20 cellular contexts compared by ENCODE assay signal in genomic region chr11:115872418-115872817, GRCh38.
A peak's percentile ranks its signal among the peaks of the same experiment; 100 is the strongest.
DNase-seq lines count a peak whose midpoint lies in the region; ATAC-seq, FAIRE-seq and TF ChIP-seq lines count a peak whose summit lies in the region.
"Had no signal": no experiment of that assay in that cellular context is flagged by ENCODE, and none has a peak within 500 bp of the region (broad histone marks: within the 10 kb centered on the region; RNA-seq: fewer than 3 reads in every experiment).

No MANE protein-coding gene starts in this region.

- no peaks in the 10 kb centered on the region for H3K9me3 Mint-ChIP-seq in CD8-positive, alpha-beta T cell

- H3K9me3 ChIP-seq in left lung = no peaks in the 10 kb centered on the region
- no peaks in the 10 kb centered on the region for H3K9me3 ChIP-seq in CD8-positive, alpha-beta T cell (ENCODE audit: low read length)
- H3K9me3 ChIP-seq: Caco-2, right atrium auricular region had no signal

- peaks cover 0 to 16% of the 10 kb centered on the region in 2 donors for H3K4me1 ChIP-seq in left lung
- H3K4me1 ChIP-seq in CD8-positive, alpha-beta T cell (ENCODE audit: insufficient read depth, low read length) = no peaks in the 10 kb centered on the region
- H3K4me1 ChIP-seq: Caco-2, foreskin keratinocyte, right atrium auricular region had no signal

- H3K4me3 ChIP-seq in left lung = no peak overlapping the region
- H3K4me3 ChIP-seq in CD8-positive, alpha-beta T cell (ENCODE audit: low read depth, low read length) = no peak overlapping the region
- H3K4me3 ChIP-seq: lung, right atrium auricular region had no signal

- TF ChIP-seq POLR2A in GM12891 (IDR thresholded peaks at IDR 0.05; ENCODE audit: low read depth, low read length) = no peak

- DNase-seq in CD1c-positive myeloid dendritic cell (ENCODE audit: extremely low spot score) (peak; percentile 44), GM12891 (ENCODE audit: insufficient read length, low spot score) (no peak), NOMO-1 (lab: John Stamatoyannopoulos, UW; ENCODE audit: unreplicated experiment in 2 of 2) (peak; percentile 75 to 87), left lung (no peak), NCI-H1436 (lab: John Stamatoyannopoulos, UW) (no peak)
- no peak for DNase-seq in CD8-positive, alpha-beta T cell
- DNase-seq: activated CD4-positive, alpha-beta T cell treated with anti-CD3 and anti-CD28 coated beads, Interleukin-2, amount 50 U/mL, for 48 hours; activated gamma-delta T cell treated with Interleukin-2 at 50 U/mL for 16 hours; amniotic stem cell; Caco-2; foreskin keratinocyte; hippocampal formation; islet precursor cell; NCI-H2171 treated with DMSO at 0.1 percent for 48 hours had no signal

- H3K27me3 ChIP-seq in left lung = no peaks in the 10 kb centered on the region
- H3K27me3 ChIP-seq in CD8-positive, alpha-beta T cell (ENCODE audit: insufficient read depth, low read length) = no peaks in the 10 kb centered on the region
- H3K27me3 ChIP-seq: foreskin keratinocyte, right atrium auricular region had no signal

- no peaks in the 10 kb centered on the region for H3K36me3 Mint-ChIP-seq in CD8-positive, alpha-beta T cell

- no peaks in the 10 kb centered on the region for H3K4me1 Mint-ChIP-seq in CD8-positive, alpha-beta T cell (ENCODE audit: low read depth)

- no peaks in the 10 kb centered on the region for H3K36me3 ChIP-seq in left lung
- no peaks in the 10 kb centered on the region for H3K36me3 ChIP-seq in CD8-positive, alpha-beta T cell (ENCODE audit: insufficient read depth, low read length)
- H3K36me3 ChIP-seq: right atrium auricular region had no signal

- FAIRE-seq in GM12891 (lab: Jason Lieb, UNC) = peak; percentile 28

- ATAC-seq in left lung (peak; percentile 26), HG02852 (IDR thresholded peaks at IDR 0.05; ENCODE audit: unreplicated experiment) (no peak)
- ATAC-seq in CD8-positive, alpha-beta T cell = no peak
- ATAC-seq: foreskin keratinocyte had no signal

- H3K27ac ChIP-seq in left lung = no peak overlapping the region
- H3K27ac ChIP-seq in CD8-positive, alpha-beta T cell (ENCODE audit: low read depth, low read length) = no peak overlapping the region
- H3K27ac ChIP-seq: epithelial cell of prostate, foreskin keratinocyte, right atrium auricular region, RWPE1, VCaP had no signal

- no peak for TF ChIP-seq CTCF in left lung (IDR thresholded peaks at IDR 0.05)
- no peak for TF ChIP-seq CTCF in CD8-positive, alpha-beta T cell (IDR thresholded peaks at IDR 0.05)

- CTCF ChIA-PET in CD8-positive, alpha-beta T cell (lab: Charles Lee) = no interaction called here

- intact Hi-C loops in left lung (cut with DNase I) = no loop called here
- intact Hi-C loops in CD8-positive, alpha-beta T cell (cut with DNase I, micrococcal nuclease) = no loop called here

- no peak overlapping the region for H3K4me3 Mint-ChIP-seq in CD8-positive, alpha-beta T cell

- H3K27ac Mint-ChIP-seq in CD8-positive, alpha-beta T cell = no peak overlapping the region

- POLR2A ChIA-PET in CD8-positive, alpha-beta T cell (lab: Charles Lee) = no interaction called here

- H3K27me3 Mint-ChIP-seq in CD8-positive, alpha-beta T cell (ENCODE audit: low read depth) = peaks cover 2% of the 10 kb centered on the region

TF ChIP-seq in GM12891, 5 proteins besides CTCF, POLR2A, EP300 and RAD21:
- TF ChIP-seq POLR2AphosphoS5 (IDR thresholded peaks at IDR 0.05; ENCODE audit: low read depth, low read length) = no peak
- TF ChIP-seq SPI1 (IDR thresholded peaks at IDR 0.05; ENCODE audit: low read depth, low read length) = no peak
- TF ChIP-seq PAX5 (IDR thresholded peaks at IDR 0.05; ENCODE audit: insufficient read depth, low read length, severe bottlenecking) = no peak
- no peak for TF ChIP-seq TAF1 (IDR thresholded peaks at IDR 0.05; ENCODE audit: low read depth, low read length)
- TF ChIP-seq POU2F2 (IDR thresholded peaks at IDR 0.05; ENCODE audit: low read depth, low read length) = no peak

Comparison
In these comparisons a context has a peak if more than half of its experiments do, and no peak if none do; other contexts are left out.
1. DNase-seq: peak in CD1c-positive myeloid dendritic cell (single experiment) and NOMO-1 (2 of 2); none in GM12891 (single experiment), left lung (0 of 2), CD8-positive, alpha-beta T cell (0 of 7) and NCI-H1436 (single experiment).